In genomic region chrX:2629316-2630168, GRCh38 we compare ENCODE assay signal across 10 cellular contexts.
DNase-seq lines count a peak whose midpoint lies in the region; ATAC-seq and TF ChIP-seq lines count a peak whose summit lies in the region.
"Had no signal": no experiment of that assay in that cellular context is flagged by ENCODE, and none has a peak within 500 bp of the region (broad histone marks: within the 10 kb centered on the region; RNA-seq: fewer than 3 reads in every experiment).

No MANE protein-coding gene starts in this region.

- peak overlapping the region; percentile 62 for H3K27ac ChIP-seq in HL-60 (replicated peaks)

- no peak overlapping the region for H3K4me3 ChIP-seq in HL-60 (replicated peaks; ENCODE audit: insufficient read depth, low read length)

- CTCF ChIA-PET in activated CD8-positive, alpha-beta T cell treated with anti-CD3 and anti-CD28 coated beads, Interleukin-2, amount 10 ng/mL, durations not matched to agents 7 days and 5 days (lab: Charles Lee): no interaction called here

- no peaks in the 10 kb centered on the region for H3K27me3 ChIP-seq in HL-60 (ENCODE audit: insufficient read depth, poor library complexity, severe bottlenecking)

- DNase-seq in CD1c-positive myeloid dendritic cell (ENCODE audit: extremely low spot score) (peak; percentile 55), HL-60 (ENCODE audit: low read depth in 1 of 2, low spot score in 1 of 2) (peak; percentile 32 to 42), mesothelial cell of epicardium (ENCODE audit: low spot score in 2 of 2, unreplicated experiment in 2 of 2) (no peak), NCI-H1694 (lab: John Stamatoyannopoulos, UW) (no peak), NCI-H748 (lab: John Stamatoyannopoulos, UW; ENCODE audit: unreplicated experiment) (no peak)
- peak; percentile 23 for DNase-seq in activated CD8-positive, alpha-beta T cell treated with anti-CD3 and anti-CD28 coated beads, Interleukin-2, amount 10 ng/mL, durations not matched to agents 7 days and 5 days
- DNase-seq: dermis blood vessel endothelial cell, hypothalamus had no signal

- H3K27ac Mint-ChIP-seq in activated CD8-positive, alpha-beta T cell treated with anti-CD3 and anti-CD28 coated beads, Interleukin-2, amount 10 ng/mL, durations not matched to agents 7 days and 5 days: peak overlapping the region; percentile 96
- peak overlapping the region; percentile 26 for H3K27ac Mint-ChIP-seq in mesothelial cell of epicardium

- ATAC-seq in activated CD8-positive, alpha-beta T cell treated with anti-CD3 and anti-CD28 coated beads, Interleukin-2, amount 10 ng/mL, durations not matched to agents 7 days and 5 days: peak; percentile 10
- ATAC-seq in GM18511 (IDR thresholded peaks at IDR 0.05; ENCODE audit: unreplicated experiment) (no peak), GM21576 (IDR thresholded peaks at IDR 0.05; ENCODE audit: unreplicated experiment) (no peak)

- H3K9me3 Mint-ChIP-seq in activated CD8-positive, alpha-beta T cell treated with anti-CD3 and anti-CD28 coated beads, Interleukin-2, amount 10 ng/mL, durations not matched to agents 7 days and 5 days (ENCODE audit: insufficient read depth): peaks cover 41% of the 10 kb centered on the region
- peaks cover 40% of the 10 kb centered on the region for H3K9me3 Mint-ChIP-seq in mesothelial cell of epicardium

- no peak overlapping the region for H3K4me3 Mint-ChIP-seq in activated CD8-positive, alpha-beta T cell treated with anti-CD3 and anti-CD28 coated beads, Interleukin-2, amount 10 ng/mL, durations not matched to agents 7 days and 5 days
- no peak overlapping the region for H3K4me3 Mint-ChIP-seq in mesothelial cell of epicardium

- H3K27me3 Mint-ChIP-seq in activated CD8-positive, alpha-beta T cell treated with anti-CD3 and anti-CD28 coated beads, Interleukin-2, amount 10 ng/mL, durations not matched to agents 7 days and 5 days (ENCODE audit: low read depth): no peaks in the 10 kb centered on the region
- H3K27me3 Mint-ChIP-seq in mesothelial cell of epicardium (ENCODE audit: low read depth): no peaks in the 10 kb centered on the region

- H3K4me1 Mint-ChIP-seq in activated CD8-positive, alpha-beta T cell treated with anti-CD3 and anti-CD28 coated beads, Interleukin-2, amount 10 ng/mL, durations not matched to agents 7 days and 5 days (ENCODE audit: low read depth): peaks cover 60% of the 10 kb centered on the region
- H3K4me1 Mint-ChIP-seq in mesothelial cell of epicardium: no peaks in the 10 kb centered on the region

- H3K36me3 Mint-ChIP-seq in activated CD8-positive, alpha-beta T cell treated with anti-CD3 and anti-CD28 coated beads, Interleukin-2, amount 10 ng/mL, durations not matched to agents 7 days and 5 days (ENCODE audit: low read depth): peaks cover 83% of the 10 kb centered on the region
- peaks cover 67% of the 10 kb centered on the region for H3K36me3 Mint-ChIP-seq in mesothelial cell of epicardium

- POLR2A ChIA-PET in activated CD8-positive, alpha-beta T cell treated with anti-CD3 and anti-CD28 coated beads, Interleukin-2, amount 10 ng/mL, durations not matched to agents 7 days and 5 days (lab: Charles Lee): no interaction called here

- TF ChIP-seq CTCF in HL-60 (IDR thresholded peaks at IDR 0.05; ENCODE audit: insufficient read depth, low read length) (no peak), mesothelial cell of epicardium (IDR thresholded peaks at IDR 0.05; ENCODE audit: unreplicated experiment) (no peak)

Comparison
In these comparisons a context has a peak if more than half of its experiments do, and no peak if none do; other contexts are left out.
1. DNase-seq: peak in CD1c-positive myeloid dendritic cell (single experiment), HL-60 (2 of 2) and activated CD8-positive, alpha-beta T cell treated with anti-CD3 and anti-CD28 coated beads, Interleukin-2, amount 10 ng/mL, durations not matched to agents 7 days and 5 days (single experiment); none in mesothelial cell of epicardium (0 of 2), NCI-H1694 (single experiment) and NCI-H748 (single experiment).